7 cellular contexts compared by ENCODE assay signal in genomic region chr10:22026287-22026686, GRCh38.
"Had no signal": no experiment of that assay in that cellular context is flagged by ENCODE, and none has a peak within 500 bp of the region (broad histone marks: within the 10 kb centered on the region; RNA-seq: fewer than 3 reads in every experiment).

No MANE protein-coding gene starts in this region.

- DNase-seq: IMR-90, KBM-7, KG1 had no signal

- FAIRE-seq: HepG2, HTR-8/SVneo had no signal

- H3K4me3 Mint-ChIP-seq: IgD-negative memory B cell had no signal

- ATAC-seq: HepG2 had no signal

- H3K36me3 Mint-ChIP-seq: IgD-negative memory B cell had no signal

- H3K27ac ChIP-seq: HL-60 had no signal

- H3K27ac Mint-ChIP-seq: IgD-negative memory B cell had no signal
